8 cellular contexts compared by ENCODE assay signal in the genomic region with DNA sequence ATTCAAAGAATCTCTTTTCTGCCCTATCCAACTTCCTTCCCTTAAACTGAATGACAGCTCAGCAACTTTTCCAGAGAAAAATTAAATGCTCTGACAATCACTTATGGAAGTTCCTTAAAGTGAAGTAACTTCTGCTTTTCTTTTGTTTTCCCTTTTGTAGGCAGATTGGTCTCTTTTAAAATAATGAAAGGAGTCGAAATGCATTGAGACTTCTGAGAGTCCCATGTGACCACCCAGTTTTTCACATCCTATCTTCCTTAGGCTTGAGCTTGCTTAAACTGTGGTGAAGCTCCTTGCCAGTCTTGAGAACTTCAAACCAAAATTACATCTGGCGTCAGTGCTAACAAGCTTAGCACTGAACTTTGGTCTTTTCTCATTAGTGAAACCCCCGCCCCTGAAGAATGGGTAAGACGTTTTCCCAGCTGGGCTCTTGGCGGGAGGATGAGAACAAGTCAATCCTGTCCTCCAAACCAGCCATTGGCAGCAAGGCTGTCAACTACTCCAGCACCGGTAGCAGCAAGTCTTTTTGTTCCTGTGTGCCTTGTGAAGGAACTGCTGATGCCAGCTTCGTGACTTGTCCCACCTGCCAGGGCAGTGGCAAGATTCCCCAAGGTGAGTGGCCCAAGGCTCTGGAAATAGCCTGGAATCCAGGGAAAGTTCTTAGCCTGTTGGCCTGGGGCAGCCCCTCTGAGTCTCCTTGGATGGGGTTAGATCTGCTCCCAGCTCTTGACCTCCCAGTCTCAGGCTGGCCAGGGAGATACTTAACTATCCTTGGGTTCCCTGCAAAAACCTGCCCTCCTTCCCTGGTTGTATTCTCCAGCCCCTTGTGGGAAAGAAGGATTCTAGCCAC. TPM values are rescaled to one million over a fixed set of nuclear protein-coding genes. Genes with fewer than 3 reads are reported as not detected.
DNase-seq lines count a peak whose midpoint lies in the region; ATAC-seq, FAIRE-seq and TF ChIP-seq lines count a peak whose summit lies in the region.

No MANE protein-coding gene starts in this region.

- no peak overlapping the region for H4K5ac ChIP-seq in mesendoderm (ENCODE audit: low read length)

- intact Hi-C loops in GM12878 (cut with micrococcal nuclease; ENCODE audit: unreplicated experiment), result no loop called here

- FAIRE-seq in GM12878 (lab: Jason Lieb, UNC), result peak; percentile 65

- no peak for TF ChIP-seq RAD21 in GM12878 (IDR thresholded peaks at IDR 0.05; ENCODE audit: insufficient read depth, low read depth, low read length)

- H4K8ac ChIP-seq in mesendoderm (ENCODE audit: low read depth, low read length), result no peak overlapping the region

- H3K4me2 ChIP-seq in GM12878 (ENCODE audit: control insufficient read depth, insufficient read depth) (peak overlapping the region; percentile 95), mesendoderm (ENCODE audit: low read length) (peak overlapping the region; percentile 59)

- RAD21 ChIA-PET in GM12878 (lab: Charles Lee; ENCODE audit: unreplicated experiment), result interaction anchor here (1.3 to 2.9 kb wide), 3 partner anchors 41 to 155 kb away, joined by 3 to 15 read pairs (median 15); a partner anchor contains a TSS

- no peaks in the 10 kb centered on the region for H3K9me3 ChIP-seq in HUES64 (ENCODE audit: insufficient read depth, low read depth, low read length)
- no peaks in the 10 kb centered on the region for H3K9me3 ChIP-seq in GM12878 (replicated peaks; ENCODE audit: control insufficient read depth, insufficient read depth, low read length)

- H3K36me3 ChIP-seq in HUES64 (ENCODE audit: insufficient read depth, low read length) (peaks cover 11% of the 10 kb centered on the region), GM12878 (ENCODE audit: control insufficient read depth in 2 of 2, insufficient read depth in 2 of 2, low read length in 1 of 2) (peaks cover 2 to 14% of the 10 kb centered on the region in 2 experiments; a peak in 3 of 4 replicates), mesendoderm (ENCODE audit: control insufficient read depth, insufficient read depth, low read length) (no peaks in the 10 kb centered on the region)

- TF ChIP-seq POLR2A in GM12878 (IDR thresholded peaks at IDR 0.05; ENCODE audit: low read depth, low read length), result no peak

- no TSS peak for BruUV-seq in GM12878 (replicated peaks; lab: Mats Ljungman, UMichigan)

- H2BK15ac ChIP-seq in mesendoderm (replicated peaks; ENCODE audit: low read depth), result no peak overlapping the region

- POLR2A ChIA-PET in AG04449 (lab: Yijun Ruan, JAX), result interaction anchor here (1.2 to 3.3 kb wide), 4 partner anchors 102 to 215 kb away, joined by 3 to 27 read pairs (median 5); a partner anchor contains a TSS
- POLR2A ChIA-PET in GM12878 (lab: Charles Lee), result interaction anchor here (0.5 to 4.4 kb wide), 9 partner anchors 9 to 175 kb away, joined by 3 to 31 read pairs (median 4); a partner anchor contains a TSS

- DNase-seq in AG04449 (ENCODE audit: low read depth, low spot score), result no peak
- DNase-seq in GM12878 (ENCODE audit: low read depth, low spot score), result peak; percentile 37
- DNase-seq in mesendoderm, result no peak
- DNase-seq in hippocampal formation (lab: John Stamatoyannopoulos, UW), result no peak
- no peak for DNase-seq in LoVo (ENCODE audit: low spot score)
- DNase-seq in NCI-H2107 treated with DMSO at 0.1 percent for 48 hours (lab: John Stamatoyannopoulos, UW; ENCODE audit: unreplicated experiment), result no peak

- in situ Hi-C loops in GM12878 (cut with MboI), result loop anchor here (10.0 to 25.0 kb wide), 9 partner anchors 102 to 1649 kb away; a partner anchor contains a TSS

- CTCF ChIA-PET in AG04449 (lab: Yijun Ruan, JAX), result interaction anchor here (1.2 to 1.9 kb wide), 4 partner anchors 9 to 102 kb away, joined by 3 to 9 read pairs (median 4); no protein-coding TSS in a partner anchor
- CTCF ChIA-PET in GM12878 (lab: Yijun Ruan, JAX), result interaction anchor here (0.6 to 2.1 kb wide), 14 partner anchors 9 to 453 kb away, joined by 3 to 6 read pairs (median 4); a partner anchor contains a TSS

- no peaks in the 10 kb centered on the region for H4K20me1 ChIP-seq in GM12878 (ENCODE audit: control insufficient read depth, insufficient read depth)

- H3K79me2 ChIP-seq in GM12878 (ENCODE audit: control insufficient read depth, insufficient read depth, low read length), result peaks cover 17% of the 10 kb centered on the region
- no peaks in the 10 kb centered on the region for H3K79me2 ChIP-seq in mesendoderm (ENCODE audit: control insufficient read depth, insufficient read depth, low read length)

- H3K27ac ChIP-seq in HUES64 (ENCODE audit: low read depth, low read length) (no peak overlapping the region), GM12878 (ENCODE audit: control insufficient read depth, insufficient read depth) (peak overlapping the region; percentile 85), mesendoderm (ENCODE audit: low read depth, low read length) (no peak overlapping the region)

- peak overlapping the region; percentile 86 for H3K56ac ChIP-seq in mesendoderm (ENCODE audit: low read length)

- TF ChIP-seq EP300 in GM12878 (IDR thresholded peaks at IDR 0.05; ENCODE audit: borderline replicate concordance in 1 of 2, control insufficient read depth in 1 of 2, low read depth in 2 of 2, low read length in 2 of 2), result no peak

- H3K23ac ChIP-seq in mesendoderm (ENCODE audit: low read length), result no peak overlapping the region

- no peaks in the 10 kb centered on the region for H3K27me3 ChIP-seq in HUES64 (ENCODE audit: insufficient read depth, low read length)
- H3K27me3 ChIP-seq in GM12878 (replicated peaks in 1 of 2; ENCODE audit: control insufficient read depth in 2 of 2, insufficient read depth in 2 of 2, low read length in 1 of 2), result no peaks in the 10 kb centered on the region
- H3K27me3 ChIP-seq in mesendoderm (ENCODE audit: insufficient read depth, low read length, poor library complexity), result no peaks in the 10 kb centered on the region

- H2AFZ ChIP-seq in GM12878 (ENCODE audit: control insufficient read depth, low read depth, low read length), result peak overlapping the region; percentile 21

- TF ChIP-seq CTCF in AG04449 (IDR thresholded peaks at IDR 0.05; ENCODE audit: insufficient read depth, low read length, missing control alignments) (no peak), GM12878 (IDR thresholded peaks at IDR 0.05 in 2 of 3, conservative IDR thresholded peaks at IDR 0.05 in 1 of 3; ENCODE audit: control insufficient read depth in 2 of 3, extremely low read depth in 1 of 3, insufficient read depth in 1 of 3, low read depth in 3 of 3, low read length in 3 of 3) (no peak)

- H3K9ac ChIP-seq in HUES64 (ENCODE audit: low read depth, low read length) (peak overlapping the region; percentile 64; the same call in 1 of the 2 replicates), GM12878 (ENCODE audit: control insufficient read depth, insufficient read depth, low read length) (peak overlapping the region; percentile 86), mesendoderm (ENCODE audit: low read length) (peak overlapping the region; percentile 75)

- ATAC-seq in GM12878, result peak; percentile 52
- ATAC-seq in GM18511 (IDR thresholded peaks at IDR 0.05; ENCODE audit: unreplicated experiment), result no peak

- H3K4me3 ChIP-seq in AG04449 (ENCODE audit: low read depth, low read length) (peak overlapping the region; percentile 61), HUES64 (ENCODE audit: low read length) (peak overlapping the region; percentile 68), GM12878 (peak overlapping the region; percentile 73), mesendoderm (ENCODE audit: low read length) (no peak overlapping the region)

- H2BK5ac ChIP-seq in mesendoderm (ENCODE audit: low read length), result no peak overlapping the region

- no peak overlapping the region for H2BK120ac ChIP-seq in mesendoderm (ENCODE audit: low read depth, low read length)

- SMC1A ChIA-PET in GM12878 (lab: Charles Lee; ENCODE audit: uncharacterized antibody, unreplicated experiment), result interaction anchor here (0.8 to 3.9 kb wide), 8 partner anchors 9 to 148 kb away, joined by 3 to 20 read pairs (median 4); no protein-coding TSS in a partner anchor

- no peak overlapping the region for H2AK5ac ChIP-seq in mesendoderm (ENCODE audit: low read length)

- H3K4ac ChIP-seq in mesendoderm (ENCODE audit: low read depth, low read length), result no peak overlapping the region

- no peak overlapping the region for H3K18ac ChIP-seq in mesendoderm (ENCODE audit: low read length)

- 88% methylated on average over 7 of the region's 7 CpGs for WGBS in HUES64
- 31% methylated on average over 7 of the region's 7 CpGs for WGBS in GM12878 (ENCODE audit: insufficient coverage, insufficient replicate concordance, low lambda C conversion rate, missing lambda C conversion rate)
- no CpG with 5 or more reads among the region's 7 CpGs for WGBS in mesendoderm (ENCODE audit: extremely low coverage, insufficient coverage, low lambda C conversion rate)

- H3K4me1 ChIP-seq in HUES64 (ENCODE audit: insufficient read depth, low read length) (peaks cover 13% of the 10 kb centered on the region; the same call in 1 of the 2 replicates), GM12878 (ENCODE audit: control insufficient read depth, insufficient read depth, low read length) (peaks cover 10% of the 10 kb centered on the region), mesendoderm (ENCODE audit: control insufficient read depth, low read depth, low read length) (no peaks in the 10 kb centered on the region)

- no peaks in the 10 kb centered on the region for H3K79me1 ChIP-seq in mesendoderm (ENCODE audit: low read length)

RNA-seq across cellular contexts. Expression of a gene that starts 1.2 kb away (rescaled TPM):
- 1.0 TPM for polyA plus RNA-seq in HUES64 (2013, experiment 1 of 2)
- 1.1 TPM for polyA plus RNA-seq in HUES64 (2013, experiment 2 of 2)
- total RNA-seq in GM12878 (2013; cell fraction: nucleolus; rRNA removed), result 81.0 and 84.7 TPM in 2 replicates
- 7.9 and 8.9 TPM in 2 replicates for total RNA-seq in GM12878 (2014; rRNA removed)
- total RNA-seq in GM12878 (2014; rRNA removed; fragmentation: Illumina TruSeq; extraction: Trizol), result 8.0 and 9.3 TPM in 2 replicates
- 14.6 and 18.7 TPM in 2 replicates for total RNA-seq in GM12878 (2021)
- 5.2 TPM for polyA plus RNA-seq in GM12878 (2011; ENCODE audit: low read depth)
- polyA plus RNA-seq in GM12878 (2011; rRNA removed), result 8.7 and 13.9 TPM in 2 replicates
- 16.2 and 19.0 TPM in 2 replicates for polyA plus RNA-seq in GM12878 (2011; cell fraction: cytosol; rRNA removed)
- polyA plus RNA-seq in GM12878 (2011; cell fraction: nucleus; rRNA removed), result 26.4 and 28.4 TPM in 2 replicates
- 7.1 and 8.9 TPM in 2 replicates for polyA plus RNA-seq in GM12878 (2012)
- 9.0 and 11.5 TPM in 2 replicates for polyA plus RNA-seq in GM12878 (2014; fragmentation: Illumina TruSeq; extraction: Trizol)
- polyA plus RNA-seq in GM12878 (2014; fragmentation: Nextera tagmentation; extraction: Ambion mirVana), result 1 to 10 TPM; 2.3 to 2.6 TPM
- 9.3 and 13.1 TPM in 2 replicates for polyA plus RNA-seq in GM12878 (2014; rRNA removed)
- 10 to 100 TPM in 1 of 2 experiments, 1 to 10 TPM in 1; 8.8 to 14.1 TPM for polyA plus RNA-seq in GM12878 (2016; fragmentation: Nextera tagmentation; extraction: Ambion mirVana)
- polyA minus RNA-seq in GM12878 (2011; rRNA and poly(A)+ RNA removed), result 30.3 and 37.9 TPM in 2 replicates
- polyA minus RNA-seq in GM12878 (2011; cell fraction: cytosol; rRNA and poly(A)+ RNA removed), result 6.7 TPM in 2 replicates
- 15.8 and 32.4 TPM in 2 replicates for polyA minus RNA-seq in GM12878 (2011; cell fraction: nucleus; rRNA and poly(A)+ RNA removed)
- polyA plus RNA-seq in mesendoderm (2013, experiment 1 of 2), result 1.9 TPM
- polyA plus RNA-seq in mesendoderm (2013, experiment 2 of 2), result 2.0 TPM

RNA-seq across cellular contexts. Expression of a gene that starts 15.6 kb away (rescaled TPM):
- polyA plus RNA-seq in HUES64 (2013, experiment 1 of 2), result not detected
- not detected for polyA plus RNA-seq in HUES64 (2013, experiment 2 of 2)
- not detected in 2 replicates for total RNA-seq in GM12878 (2013; cell fraction: nucleolus; rRNA removed)
- total RNA-seq in GM12878 (2014; rRNA removed) (not detected in 2 replicates), GM12878 (2014; rRNA removed; fragmentation: Illumina TruSeq; extraction: Trizol) (not detected in 2 replicates), GM12878 (2021) (not detected in 2 replicates)
- polyA plus RNA-seq in GM12878 (2011; ENCODE audit: low read depth), result 1.7 TPM
- polyA plus RNA-seq in GM12878 (2011; rRNA removed) (not detected in 2 replicates), GM12878 (2014; fragmentation: Illumina TruSeq; extraction: Trizol) (not detected in 2 replicates), GM12878 (2014; fragmentation: Nextera tagmentation; extraction: Ambion mirVana) (1 to 10 TPM in 1 of 2 experiments, under 1 TPM in 1; 0.46 to 2.3 TPM), GM12878 (2014; rRNA removed) (not detected in 2 replicates), GM12878 (2016; fragmentation: Nextera tagmentation; extraction: Ambion mirVana) (1 to 10 TPM; 3.2 to 3.9 TPM)
- not detected in 2 replicates for polyA plus RNA-seq in GM12878 (2011; cell fraction: cytosol; rRNA removed)
- polyA plus RNA-seq in GM12878 (2011; cell fraction: nucleus; rRNA removed), result not detected in 2 replicates
- 3.0 and 6.4 TPM in 2 replicates for polyA plus RNA-seq in GM12878 (2012)
- not detected in 2 replicates for polyA minus RNA-seq in GM12878 (2011; rRNA and poly(A)+ RNA removed)
- polyA minus RNA-seq in GM12878 (2011; cell fraction: cytosol; rRNA and poly(A)+ RNA removed), result not detected in 2 replicates
- polyA minus RNA-seq in GM12878 (2011; cell fraction: nucleus; rRNA and poly(A)+ RNA removed), result not detected in 2 replicates
- polyA plus RNA-seq in mesendoderm (2013, experiment 1 of 2), result not detected
- polyA plus RNA-seq in mesendoderm (2013, experiment 2 of 2), result not detected

RNA-seq across cellular contexts. Expression of a gene that starts 20.9 kb away (rescaled TPM):
- polyA plus RNA-seq in HUES64 (2013, experiment 1 of 2), result not detected
- not detected for polyA plus RNA-seq in HUES64 (2013, experiment 2 of 2)
- total RNA-seq in GM12878 (2013; cell fraction: nucleolus; rRNA removed), result not detected in 2 replicates
- not detected in 2 replicates for total RNA-seq in GM12878 (2014; rRNA removed)
- total RNA-seq in GM12878 (2014; rRNA removed; fragmentation: Illumina TruSeq; extraction: Trizol), result not detected in 2 replicates
- 9,631 and 10,813 TPM in 2 replicates for total RNA-seq in GM12878 (2021)
- polyA plus RNA-seq in GM12878 (2011; ENCODE audit: low read depth), result not detected
- not detected in 2 replicates for polyA plus RNA-seq in GM12878 (2011; rRNA removed)
- not detected in 2 replicates for polyA plus RNA-seq in GM12878 (2011; cell fraction: cytosol; rRNA removed)
- not detected in 2 replicates for polyA plus RNA-seq in GM12878 (2011; cell fraction: nucleus; rRNA removed)
- not detected in 2 replicates for polyA plus RNA-seq in GM12878 (2012)
- not detected in 2 replicates for polyA plus RNA-seq in GM12878 (2014; fragmentation: Illumina TruSeq; extraction: Trizol)
- not detected for polyA plus RNA-seq in GM12878 (2014; fragmentation: Nextera tagmentation; extraction: Ambion mirVana)
- polyA plus RNA-seq in GM12878 (2014; rRNA removed), result not detected in 2 replicates
- polyA plus RNA-seq in GM12878 (2016; fragmentation: Nextera tagmentation; extraction: Ambion mirVana), result 10 to 100 TPM; 17.5 to 17.7 TPM
- polyA minus RNA-seq in GM12878 (2011; rRNA and poly(A)+ RNA removed), result not detected in 2 replicates
- polyA minus RNA-seq in GM12878 (2011; cell fraction: cytosol; rRNA and poly(A)+ RNA removed), result not detected in 2 replicates
- not detected in 2 replicates for polyA minus RNA-seq in GM12878 (2011; cell fraction: nucleus; rRNA and poly(A)+ RNA removed)
- polyA plus RNA-seq in mesendoderm (2013, experiment 1 of 2), result not detected
- polyA plus RNA-seq in mesendoderm (2013, experiment 2 of 2), result not detected

RNA-seq across cellular contexts. Expression of a gene that starts 41.9 kb away (rescaled TPM):
- polyA plus RNA-seq in HUES64 (2013, experiment 1 of 2), result 23.6 TPM
- polyA plus RNA-seq in HUES64 (2013, experiment 2 of 2), result 30.6 TPM
- total RNA-seq in GM12878 (2013; cell fraction: nucleolus; rRNA removed), result 56.0 and 62.9 TPM in 2 replicates
- total RNA-seq in GM12878 (2014; rRNA removed) (27.2 and 27.7 TPM in 2 replicates), GM12878 (2014; rRNA removed; fragmentation: Illumina TruSeq; extraction: Trizol) (29.9 and 32.9 TPM in 2 replicates), GM12878 (2021) (26.9 and 29.2 TPM in 2 replicates)
- 19.3 TPM for polyA plus RNA-seq in GM12878 (2011; ENCODE audit: low read depth)
- polyA plus RNA-seq in GM12878 (2011; rRNA removed) (55.2 and 57.9 TPM in 2 replicates), GM12878 (2014; fragmentation: Illumina TruSeq; extraction: Trizol) (33.7 and 42.5 TPM in 2 replicates), GM12878 (2014; fragmentation: Nextera tagmentation; extraction: Ambion mirVana) (1 to 10 TPM; 3.5 to 6.2 TPM), GM12878 (2014; rRNA removed) (16.8 and 19.7 TPM in 2 replicates), GM12878 (2016; fragmentation: Nextera tagmentation; extraction: Ambion mirVana) (10 to 100 TPM; 29.3 to 30.2 TPM)
- polyA plus RNA-seq in GM12878 (2011; cell fraction: cytosol; rRNA removed), result 34.9 and 35.5 TPM in 2 replicates
- polyA plus RNA-seq in GM12878 (2011; cell fraction: nucleus; rRNA removed), result 23.2 and 28.4 TPM in 2 replicates
- polyA plus RNA-seq in GM12878 (2012), result 22.2 and 28.9 TPM in 2 replicates
- 83.7 and 92.1 TPM in 2 replicates for polyA minus RNA-seq in GM12878 (2011; rRNA and poly(A)+ RNA removed)
- 21.0 and 24.5 TPM in 2 replicates for polyA minus RNA-seq in GM12878 (2011; cell fraction: cytosol; rRNA and poly(A)+ RNA removed)
- 22.2 and 22.6 TPM in 2 replicates for polyA minus RNA-seq in GM12878 (2011; cell fraction: nucleus; rRNA and poly(A)+ RNA removed)
- 17.0 TPM for polyA plus RNA-seq in mesendoderm (2013, experiment 1 of 2)
- polyA plus RNA-seq in mesendoderm (2013, experiment 2 of 2), result 17.1 TPM
